9 cellular contexts compared by ENCODE assay signal in genomic region chr3:148319161-148319915, GRCh38.
DNase-seq lines count a peak whose midpoint lies in the region; ATAC-seq lines count a peak whose summit lies in the region.
"Had no signal": no experiment of that assay in that cellular context is flagged by ENCODE, and none has a peak within 500 bp of the region (broad histone marks: within the 10 kb centered on the region; RNA-seq: fewer than 3 reads in every experiment).

No MANE protein-coding gene starts in this region.

- H3K4me1 Mint-ChIP-seq in activated T-helper 1 cell treated with anti-CD3 and anti-CD28 coated beads, Interleukin-12 subunit alpha, Interleukin-12 subunit beta, Interleukin-2, Interleukin-4 antibody, amounts not matched to agents 30 ng/mL and 10 ng/mL and 1 ng/mL, durations not matched to agents 14 hours and 24 hours and 36 hours (ENCODE audit: low read depth): peaks cover 12% of the 10 kb centered on the region
- H3K4me1 Mint-ChIP-seq in stimulated activated naive B cell treated with anti-CD40 and anti-IgM and Interleukin-4, amounts not matched to agents 10 μg/mL and 1 μg/mL and 100 μg/mL, for 72 hours: peaks cover 3 to 5% of the 10 kb centered on the region in 2 donors

- H3K36me3 Mint-ChIP-seq in activated T-helper 1 cell treated with anti-CD3 and anti-CD28 coated beads, Interleukin-12 subunit alpha, Interleukin-12 subunit beta, Interleukin-2, Interleukin-4 antibody, amounts not matched to agents 30 ng/mL and 10 ng/mL and 1 ng/mL, durations not matched to agents 14 hours and 24 hours and 36 hours (ENCODE audit: low read depth): no peaks in the 10 kb centered on the region
- no peaks in the 10 kb centered on the region for H3K36me3 Mint-ChIP-seq in stimulated activated naive B cell treated with anti-CD40 and anti-IgM and Interleukin-4, amounts not matched to agents 10 μg/mL and 1 μg/mL and 100 μg/mL, for 72 hours

- H3K4me3 Mint-ChIP-seq in activated T-helper 1 cell treated with anti-CD3 and anti-CD28 coated beads, Interleukin-12 subunit alpha, Interleukin-12 subunit beta, Interleukin-2, Interleukin-4 antibody, amounts not matched to agents 30 ng/mL and 10 ng/mL and 1 ng/mL, durations not matched to agents 14 hours and 24 hours and 36 hours: no peak overlapping the region
- H3K4me3 Mint-ChIP-seq in stimulated activated naive B cell treated with anti-CD40 and anti-IgM and Interleukin-4, amounts not matched to agents 10 μg/mL and 1 μg/mL and 100 μg/mL, for 72 hours: peak overlapping the region in 1 of 2 donors; percentile 11

- DNase-seq in EH (ENCODE audit: low read depth) (peak; percentile 83), C1 segment of cervical spinal cord (lab: John Stamatoyannopoulos, UW) (no peak), DMS79 (lab: John Stamatoyannopoulos, UW) (no peak), NCI-H2227 (lab: John Stamatoyannopoulos, UW; ENCODE audit: unreplicated experiment) (no peak)
- no peak for DNase-seq in activated T-helper 1 cell treated with anti-CD3 and anti-CD28 coated beads, Interleukin-12 subunit alpha, Interleukin-12 subunit beta, Interleukin-2, Interleukin-4 antibody, amounts not matched to agents 30 ng/mL and 10 ng/mL and 1 ng/mL, durations not matched to agents 14 hours and 24 hours and 36 hours (ENCODE audit: low spot score)
- DNase-seq in stimulated activated naive B cell treated with anti-CD40 and anti-IgM and Interleukin-4, amounts not matched to agents 10 μg/mL and 1 μg/mL and 100 μg/mL, for 72 hours: no peak

- ATAC-seq in GM19468 (IDR thresholded peaks at IDR 0.05; ENCODE audit: extremely low read depth, unreplicated experiment) (peak; percentile 91), HG03439 (IDR thresholded peaks at IDR 0.05; ENCODE audit: unreplicated experiment) (peak; percentile 95)
- ATAC-seq in stimulated activated naive B cell treated with anti-CD40 and anti-IgM and Interleukin-4, amounts not matched to agents 10 μg/mL and 1 μg/mL and 100 μg/mL, for 72 hours (replicated peaks): peak; percentile 86 to 93
- ATAC-seq: K562 had no signal

- intact Hi-C loops in activated T-helper 1 cell treated with anti-CD3 and anti-CD28 coated beads, Interleukin-12 subunit alpha, Interleukin-12 subunit beta, Interleukin-2, Interleukin-4 antibody, amounts not matched to agents 30 ng/mL and 10 ng/mL and 1 ng/mL, durations not matched to agents 14 hours and 24 hours and 36 hours (cut with micrococcal nuclease): loop anchor here (1.0 kb wide), 1 partner anchor 21 kb away; no protein-coding TSS in a partner anchor

- H3K9me3 Mint-ChIP-seq in activated T-helper 1 cell treated with anti-CD3 and anti-CD28 coated beads, Interleukin-12 subunit alpha, Interleukin-12 subunit beta, Interleukin-2, Interleukin-4 antibody, amounts not matched to agents 30 ng/mL and 10 ng/mL and 1 ng/mL, durations not matched to agents 14 hours and 24 hours and 36 hours: no peaks in the 10 kb centered on the region
- H3K9me3 Mint-ChIP-seq in stimulated activated naive B cell treated with anti-CD40 and anti-IgM and Interleukin-4, amounts not matched to agents 10 μg/mL and 1 μg/mL and 100 μg/mL, for 72 hours: peaks cover 4 to 5% of the 10 kb centered on the region in 2 donors

- no peaks in the 10 kb centered on the region for H3K27me3 Mint-ChIP-seq in activated T-helper 1 cell treated with anti-CD3 and anti-CD28 coated beads, Interleukin-12 subunit alpha, Interleukin-12 subunit beta, Interleukin-2, Interleukin-4 antibody, amounts not matched to agents 30 ng/mL and 10 ng/mL and 1 ng/mL, durations not matched to agents 14 hours and 24 hours and 36 hours (ENCODE audit: insufficient read depth)
- H3K27me3 Mint-ChIP-seq in stimulated activated naive B cell treated with anti-CD40 and anti-IgM and Interleukin-4, amounts not matched to agents 10 μg/mL and 1 μg/mL and 100 μg/mL, for 72 hours: no peaks in the 10 kb centered on the region

- H3K27ac Mint-ChIP-seq in activated T-helper 1 cell treated with anti-CD3 and anti-CD28 coated beads, Interleukin-12 subunit alpha, Interleukin-12 subunit beta, Interleukin-2, Interleukin-4 antibody, amounts not matched to agents 30 ng/mL and 10 ng/mL and 1 ng/mL, durations not matched to agents 14 hours and 24 hours and 36 hours: peak overlapping the region; percentile 9
- no peak overlapping the region for H3K27ac Mint-ChIP-seq in stimulated activated naive B cell treated with anti-CD40 and anti-IgM and Interleukin-4, amounts not matched to agents 10 μg/mL and 1 μg/mL and 100 μg/mL, for 72 hours
